Comparison of ENCODE assay signal across 8 cellular contexts in genomic region chr16:79770244-79771064, GRCh38.
DNase-seq lines count a peak whose midpoint lies in the region; ATAC-seq, FAIRE-seq and TF ChIP-seq lines count a peak whose summit lies in the region.

No MANE protein-coding gene starts in this region.

- H2AFZ ChIP-seq in MM.1S (ENCODE audit: low read length), result peak overlapping the region; percentile 58
- peak overlapping the region; percentile 84 for H2AFZ ChIP-seq in trophoblast cell (ENCODE audit: insufficient read depth, low read length, poor library complexity)

- peaks cover 4% of the 10 kb centered on the region; the same call in 1 of the 2 replicates for H3F3A ChIP-seq in MM.1S (ENCODE audit: insufficient read depth, low read length)

- peak overlapping the region; percentile 37 for H2BK12ac ChIP-seq in trophoblast cell (ENCODE audit: low read length)

- H3K23ac ChIP-seq in trophoblast cell (ENCODE audit: low read length), result no peak overlapping the region

- FAIRE-seq in H54 (lab: Jason Lieb, UNC), result no peak

- peak overlapping the region; percentile 62 for H2BK120ac ChIP-seq in trophoblast cell (ENCODE audit: insufficient read depth, low read length, poor library complexity)

- no peaks in the 10 kb centered on the region for H3K27me3 ChIP-seq in MM.1S (replicated peaks; ENCODE audit: insufficient read depth, low read length)
- no peaks in the 10 kb centered on the region for H3K27me3 ChIP-seq in trophoblast cell (ENCODE audit: insufficient read depth, low read length)
- no peaks in the 10 kb centered on the region for H3K27me3 ChIP-seq in transverse colon

- H3K4ac ChIP-seq in trophoblast cell (ENCODE audit: low read depth, low read length), result peak overlapping the region; percentile 68

- peak overlapping the region; percentile 67 for H3K9ac ChIP-seq in MM.1S (ENCODE audit: low read length)
- peak overlapping the region; percentile 75 for H3K9ac ChIP-seq in trophoblast cell (ENCODE audit: low read length)

- H3K4me3 ChIP-seq in MM.1S (ENCODE audit: low read length) (peak overlapping the region; percentile 58), trophoblast cell (ENCODE audit: low read depth, low read length) (peak overlapping the region; percentile 75), transverse colon (peak overlapping the region; percentile 32 to 63 (median 44))

- peak overlapping the region; percentile 34 for H2BK5ac ChIP-seq in trophoblast cell (ENCODE audit: low read depth, low read length, poor library complexity)

- H3K79me2 ChIP-seq in MM.1S (ENCODE audit: low read length) (no peaks in the 10 kb centered on the region), trophoblast cell (ENCODE audit: control insufficient read depth, insufficient read depth, low read length, poor library complexity) (peaks cover 6% of the 10 kb centered on the region)

- H4K8ac ChIP-seq in trophoblast cell (ENCODE audit: low read depth, low read length), result peak overlapping the region; percentile 91

- TF ChIP-seq EP300 in transverse colon (IDR thresholded peaks at IDR 0.05; ENCODE audit: low read depth), result no peak

- H3K4me2 ChIP-seq in MM.1S (ENCODE audit: low read depth, low read length) (peak overlapping the region; percentile 68; the same call in 1 of the 2 replicates), trophoblast cell (ENCODE audit: low read length) (peak overlapping the region; percentile 86)

- peak overlapping the region; percentile 95 for H4K12ac ChIP-seq in trophoblast cell (ENCODE audit: low read depth, low read length)

- ATAC-seq in left cardiac atrium, result peak; percentile 99

- no peaks in the 10 kb centered on the region for H4K20me1 ChIP-seq in MM.1S (ENCODE audit: insufficient read depth, low read length)

- peak overlapping the region; percentile 87 for H3K14ac ChIP-seq in trophoblast cell (ENCODE audit: low read length)

- H3K36me3 ChIP-seq in MM.1S (replicated peaks; ENCODE audit: insufficient read depth, low read length), result no peaks in the 10 kb centered on the region
- no peaks in the 10 kb centered on the region for H3K36me3 ChIP-seq in trophoblast cell (ENCODE audit: control insufficient read depth in 1 of 2, insufficient read depth in 2 of 2, low read length in 2 of 2)
- no peaks in the 10 kb centered on the region for H3K36me3 ChIP-seq in transverse colon

- no CpG with 5 or more reads among the region's 59 CpGs for WGBS in trophoblast cell (ENCODE audit: extremely low coverage, insufficient coverage, insufficient read length)
- WGBS in transverse colon (ENCODE audit: low coverage in 1 of 2), 2 donors, result 2% methylated on average over 6 to 59 of the region's 59 CpGs

- DNase-seq in Daoy (ENCODE audit: low read depth) (peak; percentile 93), H54 (ENCODE audit: insufficient read length, low spot score) (peak; percentile 67), MM.1S (peak; percentile 81), T follicular helper cell (ENCODE audit: low read depth) (peak; percentile 47), anterior cingulate cortex (lab: John Stamatoyannopoulos, UW) (peak in 57 of 58 donors; percentile 24 to 87 (median 75)), left cardiac atrium (peak; percentile 93), trophoblast cell (peak; percentile 89), transverse colon (peak; percentile 93)

- peaks cover 7% of the 10 kb centered on the region for H3K79me1 ChIP-seq in trophoblast cell (ENCODE audit: low read length)

- no peak overlapping the region for H2AK5ac ChIP-seq in trophoblast cell (ENCODE audit: low read length)

- no peak for TF ChIP-seq POLR2A in H54 (IDR thresholded peaks at IDR 0.05; ENCODE audit: low read depth, low read length)
- no peak for TF ChIP-seq POLR2A in transverse colon (IDR thresholded peaks at IDR 0.05)

- H4K91ac ChIP-seq in trophoblast cell (ENCODE audit: low read depth, low read length), result peak overlapping the region; percentile 84

- H3K9me2 ChIP-seq in MM.1S (replicated peaks; ENCODE audit: insufficient read depth, low read length), result no peaks in the 10 kb centered on the region

- in situ Hi-C loops in transverse colon (cut with MboI; ENCODE audit: low pct_ligation_motif_present in 1 of 4, low pct_unique_long_range_greater_than_20kb in 1 of 4, low sequenced_read_pairs in 3 of 4), result no loop called here

- intact Hi-C loops in left cardiac atrium (cut with DNase I) (no loop called here), transverse colon (cut with DNase I; ENCODE audit: low total_unique reads) (no loop called here)

- H3K4me1 ChIP-seq in MM.1S (ENCODE audit: low read length) (peaks cover 10% of the 10 kb centered on the region; the same call in 1 of the 2 replicates), trophoblast cell (ENCODE audit: control insufficient read depth in 1 of 2, insufficient read depth in 2 of 2, low read length in 2 of 2) (peaks cover 0 to 3% of the 10 kb centered on the region in 2 experiments), transverse colon (peaks cover 21 to 54% (median 42%) of the 10 kb centered on the region in 4 donors)

- H3K27ac ChIP-seq in MM.1S (ENCODE audit: low read length) (peak overlapping the region; percentile 62; the same call in 1 of the 2 replicates), trophoblast cell (ENCODE audit: low read depth, low read length) (peak overlapping the region; percentile 32), transverse colon (peak overlapping the region; percentile 82 to 89 (median 84))

- H3K9me3 ChIP-seq in MM.1S (replicated peaks; ENCODE audit: insufficient read depth, low read length) (no peaks in the 10 kb centered on the region), trophoblast cell (ENCODE audit: insufficient read depth, low read depth, low read length) (no peaks in the 10 kb centered on the region), transverse colon (no peaks in the 10 kb centered on the region)

- H3K18ac ChIP-seq in trophoblast cell (ENCODE audit: low read length), result peak overlapping the region; percentile 96

- 0 out of 2 replicates have a peak, but pooled peaks have one; percentile 3 for TF ChIP-seq CTCF in MM.1S (IDR thresholded peaks at IDR 0.05; ENCODE audit: low read length)
- TF ChIP-seq CTCF in transverse colon (IDR thresholded peaks at IDR 0.05), result no peak

Comparison
In these comparisons a context has a peak if more than half of its experiments do, and no peak if none do; other contexts are left out.
1. Peak in every context shown above with its lines: DNase-seq, ATAC-seq, H3K4me3 ChIP-seq and H3K27ac ChIP-seq.
2. H3K27ac ChIP-seq: peak in every context shown above with its lines; median percentile 84 in transverse colon; 62 in MM.1S; 32 in trophoblast cell.